Comparison of ENCODE assay signal across 12 cellular contexts in the genomic region with DNA sequence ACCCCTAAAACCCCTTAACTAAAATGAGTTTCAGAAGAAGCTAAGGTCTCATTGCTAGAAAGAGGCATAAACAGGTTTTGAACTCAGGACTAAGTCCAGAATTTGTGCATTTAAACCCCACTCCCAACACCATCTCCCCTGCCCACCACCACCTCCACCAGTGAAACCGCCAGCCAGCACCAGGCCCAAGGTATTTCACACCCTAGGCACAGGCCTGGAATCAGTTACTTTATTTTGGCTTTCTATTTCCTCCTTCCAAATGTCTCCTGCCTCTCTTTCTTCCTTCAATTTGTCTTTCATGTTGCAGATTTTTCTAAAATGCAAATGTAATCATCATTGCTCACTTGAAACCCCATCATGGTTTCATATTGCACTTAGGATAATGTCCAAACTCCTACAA. TPM values are rescaled to one million over a fixed set of nuclear protein-coding genes. Genes with fewer than 3 reads are reported as not detected.
DNase-seq lines count a peak whose midpoint lies in the region; ATAC-seq and TF ChIP-seq lines count a peak whose summit lies in the region.
"Had no signal": no experiment of that assay in that cellular context is flagged by ENCODE, and none has a peak within 500 bp of the region (broad histone marks: within the 10 kb centered on the region; RNA-seq: fewer than 3 reads in every experiment).

No MANE protein-coding gene starts in this region.

- ATAC-seq in GM21447 (IDR thresholded peaks at IDR 0.05; ENCODE audit: unreplicated experiment), result no peak
- ATAC-seq: effector memory CD8-positive, alpha-beta T cell had no signal

- H3K27ac Mint-ChIP-seq in CD4-positive, alpha-beta memory T cell, result peak overlapping the region in 5 of 7 donors; percentile 54 to 90 (median 74)
- H3K27ac Mint-ChIP-seq in HFFc6, result no peak overlapping the region

- H2AFZ ChIP-seq in SU-DHL-6 (ENCODE audit: low read depth, low read length, severe bottlenecking), result no peak overlapping the region

- CTCF ChIA-PET in CD4-positive, alpha-beta memory T cell (lab: Charles Lee; ENCODE audit: partially characterized antibody), result interaction anchor here (1.1 to 7.5 kb wide), 5 partner anchors 11 to 90 kb away, joined by 3 to 83 read pairs (median 5); a partner anchor contains a TSS

- TF ChIP-seq CTCF in SU-DHL-6 (IDR thresholded peaks at IDR 0.05; ENCODE audit: insufficient read depth, low read length, poor library complexity, severe bottlenecking) (no peak), HFFc6 (IDR thresholded peaks at IDR 0.05) (no peak)

- no peaks in the 10 kb centered on the region for H3K9me2 ChIP-seq in SU-DHL-6 (replicated peaks; ENCODE audit: insufficient read depth, low read length)

- H4K20me1 ChIP-seq in BLaER1 (peaks cover 19% of the 10 kb centered on the region; the same call in 1 of the 2 replicates), SU-DHL-6 (ENCODE audit: low read depth, low read length) (no peaks in the 10 kb centered on the region)

- POLR2A ChIA-PET in CD4-positive, alpha-beta memory T cell (lab: Charles Lee; ENCODE audit: partially characterized antibody), result no interaction called here

- H3K36me3 Mint-ChIP-seq in CD4-positive, alpha-beta memory T cell, result peaks cover under 1 to 6% of the 10 kb centered on the region in 2 donors
- H3K36me3 Mint-ChIP-seq in HFFc6 (ENCODE audit: low read depth), result no peaks in the 10 kb centered on the region

- peaks cover 21 to 55% (median 35%) of the 10 kb centered on the region in 4 donors for H3K4me1 Mint-ChIP-seq in CD4-positive, alpha-beta memory T cell
- H3K4me1 Mint-ChIP-seq in HFFc6 (ENCODE audit: low read depth), result peaks cover 34% of the 10 kb centered on the region

- H3K36me3 ChIP-seq in BLaER1 (peaks cover 22% of the 10 kb centered on the region), SU-DHL-6 (ENCODE audit: low read length) (no peaks in the 10 kb centered on the region), endocrine pancreas (ENCODE audit: control insufficient read depth, insufficient read depth, low read length) (no peaks in the 10 kb centered on the region)
- no peaks in the 10 kb centered on the region for H3K36me3 ChIP-seq in CD4-positive, alpha-beta memory T cell (ENCODE audit: insufficient read depth, low read length)

- no peaks in the 10 kb centered on the region for H3K27me3 ChIP-seq in BLaER1
- H3K27me3 ChIP-seq in CD4-positive, alpha-beta memory T cell (ENCODE audit: insufficient read depth, low read length), result no peaks in the 10 kb centered on the region
- no peaks in the 10 kb centered on the region for H3K27me3 ChIP-seq in SU-DHL-6 (ENCODE audit: low read length)
- no peaks in the 10 kb centered on the region for H3K27me3 ChIP-seq in endocrine pancreas (ENCODE audit: control insufficient read depth, insufficient read depth, low read length)
- H3K27me3 ChIP-seq: SJSA1, tibial artery had no signal

- no peak for DNase-seq in CD4-positive, alpha-beta memory T cell
- DNase-seq in HFFc6, result no peak
- no peak for DNase-seq in NCI-H2171 (lab: John Stamatoyannopoulos, UW)
- DNase-seq: activated effector memory CD4-positive, alpha-beta T cell treated with anti-CD3 and anti-CD28 coated beads, Interleukin-2, amount 50 U/mL, for 16 hours; effector memory CD8-positive, alpha-beta T cell; NCI-H2107 had no signal

- no peak overlapping the region for H3K9ac ChIP-seq in BLaER1
- H3K9ac ChIP-seq in SU-DHL-6 (ENCODE audit: low read length), result peak overlapping the region; percentile 18; the same call in 1 of the 2 replicates
- H3K9ac ChIP-seq in endocrine pancreas (ENCODE audit: control insufficient read depth, insufficient read depth, low read length), result peak overlapping the region; percentile 22

- H3K9me3 ChIP-seq in BLaER1 (no peaks in the 10 kb centered on the region), SU-DHL-6 (ENCODE audit: insufficient read depth, low read length) (no peaks in the 10 kb centered on the region), endocrine pancreas (ENCODE audit: control insufficient read depth, low read length) (no peaks in the 10 kb centered on the region)
- H3K9me3 ChIP-seq in CD4-positive, alpha-beta memory T cell (ENCODE audit: control insufficient read depth in 1 of 2, low read length in 2 of 2), result no peaks in the 10 kb centered on the region
- H3K9me3 ChIP-seq: SJSA1, tibial artery had no signal

- H3K4me1 ChIP-seq in BLaER1, result peaks cover 38% of the 10 kb centered on the region
- H3K4me1 ChIP-seq in CD4-positive, alpha-beta memory T cell (ENCODE audit: insufficient read depth, low read length), result peaks cover 29% of the 10 kb centered on the region
- H3K4me1 ChIP-seq in endocrine pancreas (ENCODE audit: control insufficient read depth, insufficient read depth, low read length), result no peaks in the 10 kb centered on the region

- peak overlapping the region; percentile 93 for H3K4me2 ChIP-seq in BLaER1
- H3K4me2 ChIP-seq in SU-DHL-6 (ENCODE audit: low read depth, low read length, poor library complexity, severe bottlenecking), result peak overlapping the region; percentile 67

- H3K4me3 ChIP-seq in BLaER1 (no peak overlapping the region), SU-DHL-6 (ENCODE audit: insufficient read depth, low read length, poor library complexity, severe bottlenecking) (peak overlapping the region; percentile 25), endocrine pancreas (ENCODE audit: control insufficient read depth, insufficient read depth, low read length) (no peak overlapping the region)
- H3K4me3 ChIP-seq in CD4-positive, alpha-beta memory T cell (ENCODE audit: low read length in 2 of 2), result no peak overlapping the region
- H3K4me3 ChIP-seq: SJSA1 had no signal

- intact Hi-C loops in CD4-positive, alpha-beta memory T cell (cut with micrococcal nuclease), result loop anchor here (5.0 kb wide), 2 partner anchors 293 to 418 kb away; a partner anchor contains a TSS

- H3K4me3 Mint-ChIP-seq in CD4-positive, alpha-beta memory T cell, result peak overlapping the region in 6 of 8 donors; percentile 22 to 68 (median 29)
- no peak overlapping the region for H3K4me3 Mint-ChIP-seq in HFFc6

- H3K9me3 Mint-ChIP-seq in CD4-positive, alpha-beta memory T cell, result no peaks in the 10 kb centered on the region
- no peaks in the 10 kb centered on the region for H3K9me3 Mint-ChIP-seq in HFFc6
- H3K9me3 Mint-ChIP-seq: effector memory CD8-positive, alpha-beta T cell had no signal

- H3K27me3 Mint-ChIP-seq in CD4-positive, alpha-beta memory T cell, result no peaks in the 10 kb centered on the region
- H3K27me3 Mint-ChIP-seq in HFFc6 (ENCODE audit: insufficient read depth), result no peaks in the 10 kb centered on the region
- H3K27me3 Mint-ChIP-seq: effector memory CD8-positive, alpha-beta T cell had no signal

- H3K79me2 ChIP-seq in SU-DHL-6 (ENCODE audit: insufficient read depth, low read length), result peaks cover 30% of the 10 kb centered on the region; the same call in 1 of the 2 replicates

- H3K27ac ChIP-seq in BLaER1 (no peak overlapping the region), SU-DHL-6 (ENCODE audit: low read depth, low read length) (peak overlapping the region; percentile 20; the same call in 1 of the 2 replicates)
- H3K27ac ChIP-seq in CD4-positive, alpha-beta memory T cell (ENCODE audit: low read depth, low read length), result no peak overlapping the region
- H3K27ac ChIP-seq: SJSA1 had no signal

- no peaks in the 10 kb centered on the region for H3F3A ChIP-seq in SU-DHL-6 (ENCODE audit: insufficient read depth)

RNA-seq across cellular contexts. Expression of a gene that starts 1.9 kb away (rescaled TPM):
- total RNA-seq in CD4-positive, alpha-beta memory T cell, result 10 to 100 TPM; 18.5 to 20.0 TPM
- 10 to 100 TPM in 1 of 2 donors, 1 to 10 TPM in 1; 7.5 to 16.8 TPM for polyA plus RNA-seq in CD4-positive, alpha-beta memory T cell
- 10 to 100 TPM; 24.0 to 27.8 (median 25.0) TPM for total RNA-seq in HFFc6 (2021; fragmentation: NEBNext Ultra II Directional; extraction: Animal tissue kit (Norgen Biotek cat#: 25700))

RNA-seq across cellular contexts. Expression of a gene that starts 11.3 kb away (rescaled TPM):
- total RNA-seq in CD4-positive, alpha-beta memory T cell, result under 1 TPM in 1 of 2 experiments, not detected in 1; 0.41 TPM
- not detected for polyA plus RNA-seq in CD4-positive, alpha-beta memory T cell
- total RNA-seq in HFFc6 (2021; fragmentation: NEBNext Ultra II Directional; extraction: Animal tissue kit (Norgen Biotek cat#: 25700)), result under 1 TPM; 0.14 to 0.61 (median 0.37) TPM
- total RNA-seq: SJSA1 had no signal

RNA-seq across cellular contexts. Expression of a gene that starts 24.9 kb away (rescaled TPM):
- total RNA-seq in CD4-positive, alpha-beta memory T cell, result 10 to 100 TPM; 25.5 to 28.5 TPM
- 10 to 100 TPM; 29.1 to 33.1 TPM for polyA plus RNA-seq in CD4-positive, alpha-beta memory T cell
- total RNA-seq in HFFc6 (2021; fragmentation: NEBNext Ultra II Directional; extraction: Animal tissue kit (Norgen Biotek cat#: 25700)), result 10 to 100 TPM; 19.1 to 22.7 (median 20.8) TPM

RNA-seq across cellular contexts. Expression of a gene that starts 29.9 kb away (rescaled TPM):
- total RNA-seq in CD4-positive, alpha-beta memory T cell, result 10 to 100 TPM; 59.8 to 73.9 TPM
- polyA plus RNA-seq in CD4-positive, alpha-beta memory T cell, result 100 to 1,000 TPM; 186 to 310 TPM
- 100 to 1,000 TPM; 145 to 191 (median 155) TPM for total RNA-seq in HFFc6 (2021; fragmentation: NEBNext Ultra II Directional; extraction: Animal tissue kit (Norgen Biotek cat#: 25700))

RNA-seq across cellular contexts. Expression of a gene that starts 34.1 kb away (rescaled TPM):
- total RNA-seq in CD4-positive, alpha-beta memory T cell, result 1 to 10 TPM in 1 of 2 experiments, under 1 TPM in 1; 0.58 to 2.1 TPM
- polyA plus RNA-seq in CD4-positive, alpha-beta memory T cell, result 1 to 10 TPM in 1 of 2 donors, under 1 TPM in 1; 0.26 to 1.5 TPM
- 100 to 1,000 TPM in 2 of 6 experiments, 10 to 100 TPM in 4; 87.8 to 107 (median 98.8) TPM for total RNA-seq in HFFc6 (2021; fragmentation: NEBNext Ultra II Directional; extraction: Animal tissue kit (Norgen Biotek cat#: 25700))
